Comparison of ENCODE assay signal across 10 cellular contexts in genomic region chr3:25455316-25456232, GRCh38. TPM values are rescaled to one million over a fixed set of nuclear protein-coding genes. Genes with fewer than 3 reads are reported as not detected.
A peak's percentile ranks its signal among the peaks of the same experiment; 100 is the strongest.
DNase-seq lines count a peak whose midpoint lies in the region; ATAC-seq, FAIRE-seq and TF ChIP-seq lines count a peak whose summit lies in the region.
"Had no signal": no experiment of that assay in that cellular context is flagged by ENCODE, and none has a peak within 500 bp of the region (broad histone marks: within the 10 kb centered on the region; RNA-seq: fewer than 3 reads in every experiment).

No MANE protein-coding gene starts in this region.

- H3K9me3 ChIP-seq in liver (ENCODE audit: control insufficient read depth in 4 of 4, low read length in 3 of 4): no peaks in the 10 kb centered on the region
- H3K9me3 ChIP-seq in HepG2 (ENCODE audit: low read length): no peaks in the 10 kb centered on the region
- H3K9me3 ChIP-seq in esophagus muscularis mucosa: no peaks in the 10 kb centered on the region
- H3K9me3 ChIP-seq in muscle layer of duodenum (ENCODE audit: control insufficient read depth in 1 of 2, low read length in 2 of 2): no peaks in the 10 kb centered on the region

- intact Hi-C loops in HepG2 (cut with micrococcal nuclease; ENCODE audit: unreplicated experiment): no loop called here
- intact Hi-C loops in esophagus muscularis mucosa (cut with DNase I): no loop called here

- H3K4me3 ChIP-seq in liver (ENCODE audit: low read depth in 1 of 3, low read length in 3 of 3): no peak overlapping the region
- no peak overlapping the region for H3K4me3 ChIP-seq in HepG2 (replicated peaks in 1 of 3; ENCODE audit: insufficient read depth in 1 of 3, low read depth in 2 of 3, low read length in 3 of 3)
- H3K4me3 ChIP-seq in esophagus muscularis mucosa: peak overlapping the region in 2 of 4 donors; percentile 19
- H3K4me3 ChIP-seq in muscle layer of duodenum (ENCODE audit: low read depth in 1 of 2, low read length in 2 of 2): peak overlapping the region in 1 of 2 donors; percentile 22

- H3K4me1 ChIP-seq in liver (ENCODE audit: control insufficient read depth in 4 of 4, insufficient read depth in 4 of 4, low read length in 3 of 4): peaks cover 0 to 3% (median 1%) of the 10 kb centered on the region in 4 donors
- H3K4me1 ChIP-seq in HepG2 (ENCODE audit: insufficient read depth, low read length): no peaks in the 10 kb centered on the region
- peaks cover 50 to 100% (median 96%) of the 10 kb centered on the region in 4 donors for H3K4me1 ChIP-seq in esophagus muscularis mucosa
- peaks cover 0 to 28% of the 10 kb centered on the region in 2 donors for H3K4me1 ChIP-seq in muscle layer of duodenum (ENCODE audit: control insufficient read depth in 1 of 2, insufficient read depth in 2 of 2, low read length in 2 of 2)

- POLR2A ChIA-PET in HepG2 (lab: Yijun Ruan, JAX): no interaction called here

- no peaks in the 10 kb centered on the region for H3K79me2 ChIP-seq in HepG2 (ENCODE audit: insufficient read depth, low read length)

- H3K27ac ChIP-seq in liver (ENCODE audit: low read depth in 1 of 2, low read length in 2 of 2) (peak overlapping the region; percentile 14 to 21), HepG2 (ENCODE audit: extremely low read length, insufficient read depth, low read length) (no peak overlapping the region), esophagus muscularis mucosa (replicated peaks in 1 of 4) (peak overlapping the region; percentile 72 to 83 (median 80)), muscle layer of duodenum (ENCODE audit: low read length) (peak overlapping the region; percentile 0)
- H3K27ac ChIP-seq: WERI-Rb-1 had no signal

- in situ Hi-C loops in HepG2 (cut with HindIII; ENCODE audit: extremely low pct_ligation_motif_present, low pct_unique_long_range_greater_than_20kb): no loop called here

- TF ChIP-seq POLR2A in HepG2 (IDR thresholded peaks at IDR 0.05; ENCODE audit: insufficient read depth in 1 of 2, low read depth in 2 of 2, low read length in 2 of 2): no peak
- TF ChIP-seq POLR2A in esophagus muscularis mucosa (IDR thresholded peaks at IDR 0.05; ENCODE audit: low read depth): no peak

- CTCF ChIA-PET in HepG2 (lab: Yijun Ruan, JAX; ENCODE audit: low intra/inter-chr PET ratio, low total read pairs): no interaction called here

- H3K4me2 ChIP-seq in HepG2 (ENCODE audit: low read depth, low read length): no peak overlapping the region

- TF ChIP-seq RAD21 in liver (IDR thresholded peaks at IDR 0.05) (no peak), HepG2 (CRISPR knock-in tag; IDR thresholded peaks at IDR 0.05) (no peak)

- WGBS in liver: 73% methylated on average over 9 of the region's 9 CpGs
- WGBS in HepG2 (ENCODE audit: low lambda C conversion rate): 43% methylated on average over 9 of the region's 9 CpGs
- 21% methylated on average over 6 of the region's 9 CpGs for WGBS in esophagus muscularis mucosa

- FAIRE-seq in HepG2 (lab: Jason Lieb, UNC): no peak

- TF ChIP-seq EP300 in HepG2 (IDR thresholded peaks at IDR 0.05; ENCODE audit: low read depth in 2 of 2, low read length in 2 of 2): no peak
- TF ChIP-seq EP300 in HepG2 (CRISPR knock-in tag; IDR thresholded peaks at IDR 0.05; ENCODE audit: borderline replicate concordance): no peak
- TF ChIP-seq EP300 in esophagus muscularis mucosa (IDR thresholded peaks at IDR 0.05): no peak

- DNase-seq in HepG2 (ENCODE audit: low spot score) (no peak), esophagus muscularis mucosa (ENCODE audit: extremely low spot score) (no peak), dermis blood vessel endothelial cell (no peak), mesenteric fat pad (ENCODE audit: low spot score) (no peak), HUDEP-2 (lab: John Stamatoyannopoulos, UW; ENCODE audit: unreplicated experiment in 76 of 76) (no peak)
- DNase-seq: NCI-H2227 treated with DMSO at 0.1 percent for 48 hours, WERI-Rb-1 had no signal

- H3K27me3 ChIP-seq in liver (ENCODE audit: control insufficient read depth in 4 of 4, insufficient read depth in 4 of 4, low read length in 3 of 4): no peaks in the 10 kb centered on the region
- H3K27me3 ChIP-seq in HepG2 (ENCODE audit: control insufficient read depth in 1 of 2, insufficient read depth in 2 of 2, low read length in 2 of 2): no peaks in the 10 kb centered on the region
- no peaks in the 10 kb centered on the region for H3K27me3 ChIP-seq in esophagus muscularis mucosa
- H3K27me3 ChIP-seq in muscle layer of duodenum (ENCODE audit: low read depth, low read length): no peaks in the 10 kb centered on the region

- no peak overlapping the region for H2AFZ ChIP-seq in HepG2 (ENCODE audit: low read length)

- no peaks in the 10 kb centered on the region for H3K36me3 ChIP-seq in liver (ENCODE audit: control insufficient read depth in 4 of 4, insufficient read depth in 3 of 4, low read depth in 1 of 4, low read length in 3 of 4)
- H3K36me3 ChIP-seq in HepG2 (replicated peaks in 1 of 2; ENCODE audit: control insufficient read depth in 1 of 2, insufficient read depth in 2 of 2, low read length in 2 of 2): no peaks in the 10 kb centered on the region
- H3K36me3 ChIP-seq in esophagus muscularis mucosa: no peaks in the 10 kb centered on the region
- no peaks in the 10 kb centered on the region for H3K36me3 ChIP-seq in muscle layer of duodenum (ENCODE audit: control insufficient read depth in 1 of 2, insufficient read depth in 2 of 2, low read length in 2 of 2)
- H3K36me3 ChIP-seq: WERI-Rb-1 had no signal

- BruUV-seq in HepG2 (replicated peaks; lab: Mats Ljungman, UMichigan): no TSS peak

- H3K9ac ChIP-seq in liver (ENCODE audit: low read depth in 1 of 2, low read length in 2 of 2) (no peak overlapping the region), HepG2 (ENCODE audit: insufficient read depth, low read depth, low read length) (no peak overlapping the region)

- H4K20me1 ChIP-seq in HepG2 (ENCODE audit: insufficient read depth, low read length): no peaks in the 10 kb centered on the region

- ATAC-seq in HepG2 (no peak), HG03108 (IDR thresholded peaks at IDR 0.05; ENCODE audit: unreplicated experiment) (no peak)

- no peak for TF ChIP-seq CTCF in liver (IDR thresholded peaks at IDR 0.05; ENCODE audit: low read depth, low read length, missing input control)
- no peak for TF ChIP-seq CTCF in HepG2 (CRISPR knock-in tag; IDR thresholded peaks at IDR 0.05)
- no peak for TF ChIP-seq CTCF in esophagus muscularis mucosa (IDR thresholded peaks at IDR 0.05)

TF ChIP-seq in HepG2, 621 proteins besides CTCF, POLR2A, EP300 and RAD21 (continues in another document):
- TF ChIP-seq ZHX1 (CRISPR knock-in tag; IDR thresholded peaks at IDR 0.05; ENCODE audit: low read depth): no peak
- TF ChIP-seq SATB2 (CRISPR knock-in tag; IDR thresholded peaks at IDR 0.05): no peak
- no peak for TF ChIP-seq CBX2 (IDR thresholded peaks at IDR 0.05; ENCODE audit: low read depth, low read length)
- TF ChIP-seq CBX2 (CRISPR knock-in tag; IDR thresholded peaks at IDR 0.05; ENCODE audit: low read depth): no peak
- no peak for TF ChIP-seq SCMH1 (CRISPR knock-in tag; IDR thresholded peaks at IDR 0.05; ENCODE audit: borderline replicate concordance)
- TF ChIP-seq ZNF792 (CRISPR knock-in tag; IDR thresholded peaks at IDR 0.05): no peak
- TF ChIP-seq GATAD2A (CRISPR knock-in tag; IDR thresholded peaks at IDR 0.05): no peak

RNA-seq across cellular contexts. Expression of gene RARB, which starts 27.5 kb away (rescaled TPM):
- total RNA-seq in liver (1 to 10 TPM; 2.4 to 3.3 TPM), HepG2 (2016; rRNA removed; fragmentation: Illumina TruSeq; extraction: Trizol) (not detected in 2 replicates), esophagus muscularis mucosa (10 to 100 TPM; 29.2 to 51.9 (median 40.9) TPM), dermis blood vessel endothelial cell (1.2 and 1.5 TPM in 2 replicates), mesenteric fat pad (4.8 TPM)
- polyA plus RNA-seq in liver (1 to 10 TPM; 2.1 to 2.2 TPM), HepG2 (2011; rRNA removed) (0.16 TPM in 1 of 2 replicates, not detected in the other)
- not detected in 2 replicates for total RNA-seq in HepG2 (2016; cell fraction: cytosol; rRNA removed; fragmentation: Illumina TruSeq; extraction: Trizol; ENCODE audit: low read depth)
- total RNA-seq in HepG2 (2016; cell fraction: insoluble cytoplasmic fraction; rRNA removed; fragmentation: Illumina TruSeq; extraction: Trizol): not detected in 2 replicates
- total RNA-seq in HepG2 (2016; cell fraction: membrane; rRNA removed; fragmentation: Illumina TruSeq; extraction: Trizol): not detected in 2 replicates
- not detected in 2 replicates for total RNA-seq in HepG2 (2016; cell fraction: nucleus; rRNA removed; fragmentation: Illumina TruSeq; extraction: Trizol)
- polyA plus RNA-seq in HepG2 (2011; cell fraction: cytosol; rRNA removed): 0.04 TPM in 1 of 2 replicates, not detected in the other
- 0.05 TPM in 1 of 2 replicates, not detected in the other for polyA plus RNA-seq in HepG2 (2011; cell fraction: nucleus; rRNA removed)
- polyA plus RNA-seq in HepG2 (2012): 0.07 TPM in 1 of 2 replicates, not detected in the other
- not detected in 2 replicates for polyA plus RNA-seq in HepG2 (2016; cell fraction: cytosol; fragmentation: Illumina TruSeq; extraction: Trizol; ENCODE audit: low read depth)
- not detected in 2 replicates for polyA plus RNA-seq in HepG2 (2016; cell fraction: insoluble cytoplasmic fraction; fragmentation: Illumina TruSeq; extraction: Trizol; ENCODE audit: low read depth)
- polyA plus RNA-seq in HepG2 (2016; cell fraction: membrane; fragmentation: Illumina TruSeq; extraction: Trizol; ENCODE audit: low read depth): not detected in 2 replicates
- not detected in 2 replicates for polyA plus RNA-seq in HepG2 (2016; cell fraction: nucleus; fragmentation: Illumina TruSeq; extraction: Trizol; ENCODE audit: insufficient read depth, low read depth)
- not detected in 2 replicates for polyA minus RNA-seq in HepG2 (2011; rRNA and poly(A)+ RNA removed; ENCODE audit: low replicate concordance)
- not detected in 2 replicates for polyA minus RNA-seq in HepG2 (2011; cell fraction: cytosol; rRNA and poly(A)+ RNA removed)
- polyA minus RNA-seq in HepG2 (2011; cell fraction: nucleus; rRNA and poly(A)+ RNA removed): 0.26 and 0.75 TPM in 2 replicates
